1 cellular context compared by ENCODE assay signal in genomic region chr10:100895896-100896295, GRCh38.
TF ChIP-seq lines count a peak whose summit lies in the region.

No MANE protein-coding gene starts in this region.

TF ChIP-seq in HCT116, 20 proteins besides CTCF, POLR2A, EP300 and RAD21 (continued from another document):
- TF ChIP-seq ZBTB33 (IDR thresholded peaks at IDR 0.05; ENCODE audit: extremely low read depth, insufficient replicate concordance, low read length): no peak
- TF ChIP-seq MAX (IDR thresholded peaks at IDR 0.05): no peak
- no peak for TF ChIP-seq CBX3 (IDR thresholded peaks at IDR 0.05; ENCODE audit: low read depth)
